In the genomic region with DNA sequence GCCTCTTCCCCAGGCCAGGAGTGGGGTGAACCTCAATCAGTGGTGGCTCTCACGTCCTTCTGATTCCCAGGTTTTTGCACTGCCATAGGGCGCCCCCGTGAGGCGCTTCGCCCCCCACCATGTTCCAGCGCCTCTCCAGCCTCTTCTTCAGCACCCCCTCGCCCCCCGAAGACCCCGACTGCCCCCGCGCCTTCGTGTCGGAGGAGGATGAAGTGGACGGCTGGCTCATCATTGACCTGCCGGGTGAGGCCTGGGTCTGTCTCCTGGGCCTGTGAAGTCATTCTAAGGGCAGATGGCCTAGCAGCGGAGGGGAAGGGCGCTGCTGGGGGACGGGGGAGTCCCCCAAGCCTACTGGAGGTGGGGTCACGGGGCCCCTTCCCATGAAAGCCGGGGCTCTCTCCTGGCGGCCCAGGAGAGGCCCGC, we compare ENCODE assay signal across 8 cellular contexts. TPM values are rescaled to one million over a fixed set of nuclear protein-coding genes. Genes with fewer than 3 reads are reported as not detected.
DNase-seq lines count a peak whose midpoint lies in the region; ATAC-seq lines count a peak whose summit lies in the region.

No MANE protein-coding gene starts in this region.

- POLR2A ChIA-PET in CD8-positive, alpha-beta memory T cell (lab: Charles Lee), result interaction anchor here (0.6 to 2.6 kb wide), 3 partner anchors 31 to 1887 kb away, joined by 3 to 5 read pairs (median 3); partner anchors contain the start of gene PIGU

- peak overlapping the region; percentile 76 for H3K4me3 ChIP-seq in CD8-positive, alpha-beta memory T cell (ENCODE audit: low read length)
- H3K4me3 ChIP-seq in duodenal mucosa (ENCODE audit: low read depth in 1 of 2, low read length in 2 of 2), result peak overlapping the region; percentile 74 to 78

- H3K36me3 ChIP-seq in CD8-positive, alpha-beta memory T cell (ENCODE audit: insufficient read depth, low read length), result no peaks in the 10 kb centered on the region
- H3K36me3 ChIP-seq in duodenal mucosa (ENCODE audit: control insufficient read depth in 1 of 2, insufficient read depth in 2 of 2, low read length in 2 of 2), result peaks cover 7 to 10% of the 10 kb centered on the region in 2 donors

- H3K4me1 Mint-ChIP-seq in CD8-positive, alpha-beta memory T cell, result peaks cover 15 to 35% (median 19%) of the 10 kb centered on the region in 3 donors

- H3K9me3 Mint-ChIP-seq in CD8-positive, alpha-beta memory T cell, result no peaks in the 10 kb centered on the region

- H3K27ac Mint-ChIP-seq in CD8-positive, alpha-beta memory T cell, result peak overlapping the region; percentile 75 to 98 (median 91)

- peak; percentile 9 for ATAC-seq in GM21528 (IDR thresholded peaks at IDR 0.05; ENCODE audit: low FRiP score, unreplicated experiment)

- H3K4me1 ChIP-seq in CD8-positive, alpha-beta memory T cell (ENCODE audit: insufficient read depth, low read length), result peaks cover 16% of the 10 kb centered on the region
- peaks cover 54 to 57% of the 10 kb centered on the region in 2 donors for H3K4me1 ChIP-seq in duodenal mucosa (ENCODE audit: control insufficient read depth in 1 of 2, insufficient read depth in 2 of 2, low read length in 2 of 2)

- H3K9ac ChIP-seq in duodenal mucosa (ENCODE audit: low read depth in 1 of 2, low read length in 2 of 2), result peak overlapping the region; percentile 69 to 71

- H3K36me3 Mint-ChIP-seq in CD8-positive, alpha-beta memory T cell, result peaks cover 0 to 12% (median 3%) of the 10 kb centered on the region in 3 donors

- H3K27me3 ChIP-seq in CD8-positive, alpha-beta memory T cell (ENCODE audit: insufficient read depth, low read length, poor library complexity, severe bottlenecking), result no peaks in the 10 kb centered on the region
- H3K27me3 ChIP-seq in duodenal mucosa (ENCODE audit: control insufficient read depth in 1 of 2, insufficient read depth in 2 of 2, low read length in 2 of 2), result no peaks in the 10 kb centered on the region

- no peaks in the 10 kb centered on the region for H3K9me3 ChIP-seq in CD8-positive, alpha-beta memory T cell (ENCODE audit: low read length)
- H3K9me3 ChIP-seq in duodenal mucosa (ENCODE audit: control insufficient read depth in 1 of 2, low read length in 2 of 2), result no peaks in the 10 kb centered on the region

- H3K27me3 Mint-ChIP-seq in CD8-positive, alpha-beta memory T cell, result peaks cover 0 to 5% of the 10 kb centered on the region in 2 donors

- CTCF ChIA-PET in CD8-positive, alpha-beta memory T cell (lab: Charles Lee), result interaction anchor here (0.7 to 2.9 kb wide), 13 partner anchors 9 to 396 kb away, joined by 3 to 20 read pairs (median 4); no protein-coding TSS in a partner anchor

- H3K4me3 Mint-ChIP-seq in CD8-positive, alpha-beta memory T cell, result peak overlapping the region; percentile 86 to 96 (median 90)

- peak overlapping the region; percentile 79 for H3K27ac ChIP-seq in CD8-positive, alpha-beta memory T cell (ENCODE audit: low read depth, low read length)
- peak overlapping the region; percentile 67 for H3K27ac ChIP-seq in duodenal mucosa (ENCODE audit: low read depth, low read length)

- DNase-seq in CD8-positive, alpha-beta memory T cell, result peak; percentile 27 to 75 (median 48)
- DNase-seq in NCI-H1092 treated with DMSO at 0.1 percent for 48 hours (lab: John Stamatoyannopoulos, UW) (peak; percentile 56), medulla oblongata (ENCODE audit: extremely low spot score) (peak; percentile 71), glomerular visceral epithelial cell (ENCODE audit: extremely low spot score) (no peak)
- DNase-seq in activated CD4-positive, alpha-beta T cell treated with anti-CD3 and anti-CD28 coated beads for 4 hours, result peak; percentile 44 to 54
- DNase-seq in stimulated activated CD8-positive, alpha-beta memory T cell treated with anti-CD3 and anti-CD28 coated beads, Interleukin-4, amount 100 ng/mL, for 24 hours (ENCODE audit: low read depth), result peak; percentile 31

RNA-seq across cellular contexts. Expression of gene TP53INP2, which starts 4.5 kb away (rescaled TPM):
- total RNA-seq in CD8-positive, alpha-beta memory T cell, result 1 to 10 TPM; 3.5 to 3.6 TPM
- polyA plus RNA-seq in CD8-positive, alpha-beta memory T cell, result 1.1 TPM

RNA-seq across cellular contexts. Expression of gene PIGU, which starts 31.7 kb away (rescaled TPM):
- 10 to 100 TPM; 24.9 to 26.3 TPM for total RNA-seq in CD8-positive, alpha-beta memory T cell
- 33.0 TPM for polyA plus RNA-seq in CD8-positive, alpha-beta memory T cell
